Comparison of ENCODE assay signal across 8 cellular contexts in the genomic region with DNA sequence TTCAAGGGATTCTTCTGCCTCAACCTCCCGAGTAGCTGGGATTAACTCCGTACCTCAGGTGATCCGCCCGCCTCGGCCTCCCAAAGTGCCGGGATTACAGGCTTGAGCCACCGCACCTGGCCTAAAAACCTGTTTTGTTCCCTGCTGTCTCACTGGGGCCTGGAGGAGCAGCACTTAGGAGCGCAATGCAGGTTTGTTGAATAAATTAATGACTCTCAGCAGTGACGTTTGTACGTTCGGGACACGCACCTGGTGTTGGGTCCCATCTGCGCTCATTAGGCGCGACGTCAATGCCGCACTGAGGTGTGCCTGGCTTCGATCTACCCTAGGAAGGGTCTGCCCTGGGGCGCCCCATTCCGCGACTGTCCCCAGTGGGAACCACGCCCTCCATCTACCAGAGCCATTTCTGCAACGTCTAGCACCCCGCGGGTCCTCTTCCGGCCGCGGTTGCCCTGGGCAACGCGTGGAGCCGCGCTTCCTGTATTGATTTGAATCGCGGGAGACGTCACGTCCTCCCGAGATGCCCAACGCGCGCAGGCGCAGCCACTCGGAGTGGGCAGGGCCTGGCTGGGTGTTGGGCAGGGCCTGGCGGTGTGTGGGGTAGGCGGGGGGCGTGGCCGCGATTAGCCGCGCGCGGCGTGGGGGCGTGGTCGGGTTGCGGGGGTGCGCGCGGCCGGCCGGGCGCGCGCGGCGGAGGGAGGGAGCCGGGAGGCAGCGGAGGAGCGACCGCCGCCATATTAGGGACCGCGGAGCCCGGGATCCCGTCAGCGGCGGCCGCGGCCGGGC.
DNase-seq lines count a peak whose midpoint lies in the region; ATAC-seq lines count a peak whose summit lies in the region.

A gene (plus strand): TSS at position 714 of the 786 bp plus-strand sequence. CDS start 16,679 bp downstream, outside the sequence.

- H3K27ac ChIP-seq in cingulate gyrus (ENCODE audit: low read depth, low read length) (peak within 1 kb of the TSS; percentile 93), layer of hippocampus (ENCODE audit: low read depth, low read length) (peak within 1 kb of the TSS; percentile 86)

- DNase-seq in Ammon's horn (ENCODE audit: low spot score) (peak; percentile 99), GM19238 (ENCODE audit: insufficient read length, low spot score) (peak; percentile 99), NCI-H524 (lab: John Stamatoyannopoulos, UW) (peak; percentile 97 to 100)
- peak; percentile 99 for DNase-seq in activated CD4-positive, alpha-beta T cell treated with anti-CD3 and anti-CD28 coated beads for 4 hours
- peak; percentile 99 to 100 for DNase-seq in stimulated activated CD4-positive, alpha-beta T cell treated with anti-CD3 and anti-CD28 coated beads, Interleukin-1b, Interleukin-23, amount 100 ng/mL, for 4 hours (ENCODE audit: low read depth in 2 of 2)

- peak; percentile 90 for ATAC-seq in HG03442 (IDR thresholded peaks at IDR 0.05; ENCODE audit: unreplicated experiment)

- no peaks in the 10 kb centered on the region for H3K27me3 ChIP-seq in layer of hippocampus (ENCODE audit: control insufficient read depth, insufficient read depth, low read length)

Comparison
In these comparisons a context has a peak if more than half of its experiments do, and no peak if none do; other contexts are left out.
1. Peak in every context shown above with its lines: DNase-seq, ATAC-seq and H3K27ac ChIP-seq.